17 cellular contexts compared by ENCODE assay signal in the genomic region with DNA sequence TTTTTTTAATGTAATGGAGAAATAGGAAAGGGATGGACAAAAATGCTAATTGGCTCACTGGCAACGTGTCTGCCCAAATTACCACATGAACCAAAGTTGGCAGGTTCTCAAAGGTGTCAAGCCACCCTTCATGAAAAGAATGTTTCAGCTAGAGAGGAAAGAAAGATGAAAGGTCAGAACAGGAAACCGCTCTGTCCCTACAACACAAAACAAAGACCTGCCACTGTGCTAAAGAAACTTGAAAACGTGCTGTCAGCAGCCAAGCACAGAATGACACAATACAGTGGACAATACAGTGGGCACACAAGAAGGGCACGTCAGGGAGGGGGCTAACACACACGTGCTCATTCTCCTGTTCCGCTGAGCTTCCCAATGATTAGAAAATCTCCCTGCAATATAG. TPM values are rescaled to one million over a fixed set of nuclear protein-coding genes. Genes with fewer than 3 reads are reported as not detected.
DNase-seq lines count a peak whose midpoint lies in the region; ATAC-seq and TF ChIP-seq lines count a peak whose summit lies in the region.
"Had no signal": no experiment of that assay in that cellular context is flagged by ENCODE, and none has a peak within 500 bp of the region (broad histone marks: within the 10 kb centered on the region; RNA-seq: fewer than 3 reads in every experiment).

No MANE protein-coding gene starts in this region.

- intact Hi-C loops in activated CD4-positive, alpha-beta T cell treated with anti-CD3 and anti-CD28 coated beads, Interleukin-2, amount 10 ng/mL, durations not matched to agents 24 days and 14 days (cut with micrococcal nuclease) = no loop called here

- no peak overlapping the region for H2BK5ac ChIP-seq in H9 (ENCODE audit: insufficient read length, low read length)

- no peak overlapping the region for H2BK120ac ChIP-seq in H9 (ENCODE audit: low read depth, low read length, poor library complexity, severe bottlenecking)

- no peak overlapping the region for H3T11ph ChIP-seq in H9 (ENCODE audit: low read length)

- H4K91ac ChIP-seq in H9 (ENCODE audit: insufficient read length, low read depth, low read length) = no peak overlapping the region

- H3K18ac ChIP-seq in H9 (ENCODE audit: insufficient read length, low read depth, low read length) = no peak overlapping the region

- no CpG with 5 or more reads among the region's 6 CpGs for WGBS in H9 (ENCODE audit: extremely low coverage, insufficient read length, low lambda C conversion rate)

- H3K4me1 Mint-ChIP-seq in activated CD4-positive, alpha-beta T cell treated with anti-CD3 and anti-CD28 coated beads, Interleukin-2, amount 10 ng/mL, durations not matched to agents 24 days and 14 days = peaks cover 41% of the 10 kb centered on the region
- peaks cover 45 to 46% of the 10 kb centered on the region in 2 experiments for H3K4me1 Mint-ChIP-seq in H9
- peaks cover 41 to 50% of the 10 kb centered on the region in 2 donors for H3K4me1 Mint-ChIP-seq in natural killer cell treated with Interleukin-12 subunit alpha and Interleukin-12 subunit beta and Interleukin-15 and Interleukin-18, amount 100 ng/mL, for 72 hours (ENCODE audit: low read depth in 2 of 2)

- no peak overlapping the region for H4K5ac ChIP-seq in H9 (ENCODE audit: insufficient read length, low read depth, low read length)

- H2BK12ac ChIP-seq in H9 (ENCODE audit: insufficient read length, low read depth, low read length) = no peak overlapping the region

- no peak overlapping the region for H2BK15ac ChIP-seq in H9 (ENCODE audit: low read depth, low read length)

- H3K27ac ChIP-seq in H9 (ENCODE audit: insufficient read length, low read depth, low read length) (no peak overlapping the region), Peyer's patch (no peak overlapping the region)
- H3K27ac ChIP-seq: gastroesophageal sphincter, SJSA1 had no signal

- H3K27ac Mint-ChIP-seq in activated CD4-positive, alpha-beta T cell treated with anti-CD3 and anti-CD28 coated beads, Interleukin-2, amount 10 ng/mL, durations not matched to agents 24 days and 14 days = no peak overlapping the region
- no peak overlapping the region; a peak in 1 of 7 replicates for H3K27ac Mint-ChIP-seq in H9
- H3K27ac Mint-ChIP-seq in natural killer cell treated with Interleukin-12 subunit alpha and Interleukin-12 subunit beta and Interleukin-15 and Interleukin-18, amount 100 ng/mL, for 72 hours = peak overlapping the region; percentile 24 to 34
- H3K27ac Mint-ChIP-seq: type B pancreatic cell had no signal

- H3K9me3 ChIP-seq in H9 (ENCODE audit: control insufficient read depth, low read depth, low read length) = no peaks in the 10 kb centered on the region
- H3K9me3 ChIP-seq in Peyer's patch = no peaks in the 10 kb centered on the region
- H3K9me3 ChIP-seq: Caco-2, gastroesophageal sphincter, SJSA1 had no signal

- H3K9ac ChIP-seq in H9 (ENCODE audit: extremely low read depth, insufficient read length, low read length) = no peak overlapping the region

- H3K4me2 ChIP-seq in H9 (ENCODE audit: insufficient read depth, insufficient read length, low read length) = peak overlapping the region; percentile 10

- H4K8ac ChIP-seq in H9 (replicated peaks; ENCODE audit: insufficient read length, low read depth, low read length) = no peak overlapping the region

- peaks cover 14% of the 10 kb centered on the region; the same call in 1 of the 2 replicates for H3K79me2 ChIP-seq in H9 (ENCODE audit: insufficient read depth, low read length)

- H3K14ac ChIP-seq in H9 (ENCODE audit: insufficient read depth, low read length) = no peak overlapping the region

- no peaks in the 10 kb centered on the region for H3K9me3 Mint-ChIP-seq in activated CD4-positive, alpha-beta T cell treated with anti-CD3 and anti-CD28 coated beads, Interleukin-2, amount 10 ng/mL, durations not matched to agents 24 days and 14 days
- no peaks in the 10 kb centered on the region; a peak in 1 of 5 replicates for H3K9me3 Mint-ChIP-seq in H9
- no peaks in the 10 kb centered on the region for H3K9me3 Mint-ChIP-seq in natural killer cell treated with Interleukin-12 subunit alpha and Interleukin-12 subunit beta and Interleukin-15 and Interleukin-18, amount 100 ng/mL, for 72 hours
- H3K9me3 Mint-ChIP-seq: type B pancreatic cell had no signal

- no peak for ATAC-seq in natural killer cell treated with Interleukin-12 subunit alpha and Interleukin-12 subunit beta and Interleukin-15 and Interleukin-18, amount 100 ng/mL, for 72 hours
- ATAC-seq: gastroesophageal sphincter had no signal

- H3K23me2 ChIP-seq in H9 (ENCODE audit: insufficient read length, low read depth, low read length, poor library complexity, severe bottlenecking) = peaks cover 5% of the 10 kb centered on the region

- TF ChIP-seq CTCF in H9 (conservative IDR thresholded peaks at IDR 0.05) (no peak), Peyer's patch (IDR thresholded peaks at IDR 0.05) (no peak)

- H3K4me1 ChIP-seq in H9 (ENCODE audit: insufficient read depth, low read length) (peaks cover 8% of the 10 kb centered on the region; the same call in 1 of the 2 replicates), Peyer's patch (peaks cover 0 to 40% (median 5%) of the 10 kb centered on the region in 4 donors)

- no peak for DNase-seq in activated CD4-positive, alpha-beta T cell treated with anti-CD3 and anti-CD28 coated beads, Interleukin-2, amount 10 ng/mL, durations not matched to agents 24 days and 14 days
- DNase-seq in activated CD4-positive, alpha-beta T cell treated with anti-CD3 and anti-CD28 coated beads, Interleukin-2, amount 50 U/mL, for 48 hours = no peak
- DNase-seq in H9 = no peak
- DNase-seq in central memory CD4-positive, alpha-beta T cell = peak; percentile 1
- no peak for DNase-seq in natural killer cell treated with Interleukin-12 subunit alpha and Interleukin-12 subunit beta and Interleukin-15 and Interleukin-18, amount 100 ng/mL, for 72 hours (ENCODE audit: low spot score)
- DNase-seq in Peyer's patch = no peak
- DNase-seq in D341Med (ENCODE audit: low spot score) = no peak
- DNase-seq in NCI-H2029 (lab: John Stamatoyannopoulos, UW) = no peak
- DNase-seq: activated T-cell treated with anti-CD3 and anti-CD28 coated beads, Interleukin-2, amount 50 U/mL, for 48 hours; amniotic stem cell; Caco-2; GF-D8; NCI-H2171 had no signal

- H3K4me3 ChIP-seq in Peyer's patch = no peak overlapping the region
- H3K4me3 ChIP-seq: gastroesophageal sphincter, lung, SJSA1 had no signal

- no peak overlapping the region for H2AFZ ChIP-seq in H9 (ENCODE audit: low read length)

- no peak for TF ChIP-seq POLR2A in Peyer's patch (IDR thresholded peaks at IDR 0.05)

- H3K23ac ChIP-seq in H9 (ENCODE audit: insufficient read length, low read depth, low read length) = no peak overlapping the region

- H3K27me3 ChIP-seq in H9 (ENCODE audit: insufficient read depth, low read length) (no peaks in the 10 kb centered on the region), Peyer's patch (no peaks in the 10 kb centered on the region)
- H3K27me3 ChIP-seq: gastroesophageal sphincter, SJSA1 had no signal

- peaks cover 29% of the 10 kb centered on the region for H3K36me3 Mint-ChIP-seq in activated CD4-positive, alpha-beta T cell treated with anti-CD3 and anti-CD28 coated beads, Interleukin-2, amount 10 ng/mL, durations not matched to agents 24 days and 14 days (ENCODE audit: low read depth)
- H3K36me3 Mint-ChIP-seq in H9 (ENCODE audit: insufficient read depth in 1 of 3, low read depth in 3 of 3) = peaks cover 13 to 23% (median 17%) of the 10 kb centered on the region in 3 experiments
- peaks cover 7% of the 10 kb centered on the region for H3K36me3 Mint-ChIP-seq in natural killer cell treated with Interleukin-12 subunit alpha and Interleukin-12 subunit beta and Interleukin-15 and Interleukin-18, amount 100 ng/mL, for 72 hours

- no peak overlapping the region for H3K56ac ChIP-seq in H9 (ENCODE audit: insufficient read length, low read depth, low read length)

- peak overlapping the region; percentile 31 for H3K4me3 Mint-ChIP-seq in activated CD4-positive, alpha-beta T cell treated with anti-CD3 and anti-CD28 coated beads, Interleukin-2, amount 10 ng/mL, durations not matched to agents 24 days and 14 days
- no peak overlapping the region; a peak in 1 of 5 replicates for H3K4me3 Mint-ChIP-seq in H9
- peak overlapping the region; percentile 61 for H3K4me3 Mint-ChIP-seq in natural killer cell treated with Interleukin-12 subunit alpha and Interleukin-12 subunit beta and Interleukin-15 and Interleukin-18, amount 100 ng/mL, for 72 hours
- H3K4me3 Mint-ChIP-seq: type B pancreatic cell had no signal

- H4K20me1 ChIP-seq in H9 (ENCODE audit: control insufficient read depth, insufficient read depth, insufficient read length) = no peaks in the 10 kb centered on the region

- peaks cover 0 to 18% (median 0%) of the 10 kb centered on the region in 3 donors for H3K36me3 ChIP-seq in Peyer's patch

- H2AK5ac ChIP-seq in H9 (ENCODE audit: insufficient read length, low read length) = no peak overlapping the region

- no peaks in the 10 kb centered on the region for H3K79me1 ChIP-seq in H9 (ENCODE audit: insufficient read depth, low read depth, low read length, poor library complexity, severe bottlenecking)

- no peaks in the 10 kb centered on the region for H3K27me3 Mint-ChIP-seq in activated CD4-positive, alpha-beta T cell treated with anti-CD3 and anti-CD28 coated beads, Interleukin-2, amount 10 ng/mL, durations not matched to agents 24 days and 14 days
- peaks cover 2% of the 10 kb centered on the region; the same call in 1 of the 2 replicates for H3K27me3 Mint-ChIP-seq in H9 (ENCODE audit: low read depth)
- H3K27me3 Mint-ChIP-seq in natural killer cell treated with Interleukin-12 subunit alpha and Interleukin-12 subunit beta and Interleukin-15 and Interleukin-18, amount 100 ng/mL, for 72 hours = no peaks in the 10 kb centered on the region
- H3K27me3 Mint-ChIP-seq: type B pancreatic cell had no signal

- H3K4ac ChIP-seq in H9 (ENCODE audit: low read depth, low read length) = no peak overlapping the region

- no peak overlapping the region for H2BK20ac ChIP-seq in H9 (ENCODE audit: low read depth, low read length, poor library complexity, severe bottlenecking)

RNA-seq across cellular contexts. Expression of a gene that starts 4.9 kb away (rescaled TPM):
- total RNA-seq in activated CD4-positive, alpha-beta T cell treated with anti-CD3 and anti-CD28 coated beads, Interleukin-2, amount 10 ng/mL, durations not matched to agents 24 days and 14 days = 55.2 and 56.2 TPM in 2 replicates
- 52.4 and 54.0 TPM in 2 replicates for total RNA-seq in H9 (2021)
- total RNA-seq in natural killer cell treated with Interleukin-12 subunit alpha and Interleukin-12 subunit beta and Interleukin-15 and Interleukin-18, amount 100 ng/mL, for 72 hours = 10 to 100 TPM; 48.1 to 61.0 TPM
- total RNA-seq in Peyer's patch = 10 to 100 TPM; 47.0 to 69.6 (median 54.8) TPM

Comparison
In these comparisons a context has a peak if more than half of its experiments do, and no peak if none do; other contexts are left out.
1. H3K27ac Mint-ChIP-seq: peak in natural killer cell treated with Interleukin-12 subunit alpha and Interleukin-12 subunit beta and Interleukin-15 and Interleukin-18, amount 100 ng/mL, for 72 hours (2 of 2); none in activated CD4-positive, alpha-beta T cell treated with anti-CD3 and anti-CD28 coated beads, Interleukin-2, amount 10 ng/mL, durations not matched to agents 24 days and 14 days (single experiment) and H9 (0 of 3).
2. H3K4me3 Mint-ChIP-seq: peak in activated CD4-positive, alpha-beta T cell treated with anti-CD3 and anti-CD28 coated beads, Interleukin-2, amount 10 ng/mL, durations not matched to agents 24 days and 14 days (single experiment) and natural killer cell treated with Interleukin-12 subunit alpha and Interleukin-12 subunit beta and Interleukin-15 and Interleukin-18, amount 100 ng/mL, for 72 hours (single experiment); none in H9 (0 of 2).